In genomic region chr20:22099348-22099747, GRCh38 we compare ENCODE assay signal across 26 cellular contexts.
"Had no signal": no experiment of that assay in that cellular context is flagged by ENCODE, and none has a peak within 500 bp of the region (broad histone marks: within the 10 kb centered on the region; RNA-seq: fewer than 3 reads in every experiment).

No MANE protein-coding gene starts in this region.

- H3K27ac ChIP-seq: neural progenitor cell, ovary, parathyroid adenoma, psoas muscle, right lobe of liver, sigmoid colon, thoracic aorta, thyroid gland, tibial nerve, upper lobe of left lung, vagina had no signal

- H3K4me3 ChIP-seq: neural progenitor cell, ovary, psoas muscle, right lobe of liver, sigmoid colon, thoracic aorta, thyroid gland, tibial nerve, upper lobe of left lung, vagina had no signal

- H3K4me1 ChIP-seq: neural progenitor cell, parathyroid adenoma, psoas muscle, right lobe of liver, sigmoid colon, thyroid gland, tibial nerve, upper lobe of left lung, vagina had no signal

- H3K36me3 ChIP-seq: neural progenitor cell, ovary, right lobe of liver, sigmoid colon, thoracic aorta, thyroid gland, tibial nerve, upper lobe of left lung, vagina had no signal

- ATAC-seq: natural killer cell; psoas muscle; right cardiac atrium; right lobe of liver; stimulated activated memory B cell treated with anti-CD40 and anti-IgM and Interleukin-4, amounts not matched to agents 10 μg/mL and 1 μg/mL and 100 μg/mL, for 72 hours; stimulated activated naive CD8-positive, alpha-beta T cell treated with anti-CD3 and anti-CD28 coated beads, Interleukin-15, amount 100 ng/mL, for 72 hours; stimulated activated naive CD8-positive, alpha-beta T cell treated with anti-CD3 and anti-CD28 coated beads, Interleukin-15, Interleukin-2, amounts not matched to agents 100 U/mL and 50 U/mL, for 24 hours had no signal

- H3K9me3 ChIP-seq: ovary, psoas muscle, right lobe of liver, thoracic aorta, thyroid gland, upper lobe of left lung, vagina had no signal

- FAIRE-seq: small intestine, urothelium cell line had no signal

- H3K9ac ChIP-seq: neural progenitor cell, parathyroid adenoma had no signal

- H3K27me3 ChIP-seq: neural progenitor cell, ovary, right lobe of liver, sigmoid colon, thyroid gland, tibial nerve, upper lobe of left lung, vagina had no signal

- H2AFZ ChIP-seq: neural progenitor cell, parathyroid adenoma had no signal

- H3K4me2 ChIP-seq: neural progenitor cell had no signal

- H3K79me2 ChIP-seq: parathyroid adenoma had no signal

- DNase-seq: natural killer cell; occipital lobe; ovary; posterior cingulate gyrus; psoas muscle; right cardiac atrium; right lobe of liver; sigmoid colon; small intestine; stimulated activated CD4-positive, alpha-beta T cell treated with anti-CD3 and anti-CD28 coated beads, Interleukin-15, amount 100 ng/mL, for 24 hours; stimulated activated CD4-positive, alpha-beta T cell treated with anti-CD3 and anti-CD28 coated beads, Interleukin-4, amount 100 ng/mL, for 1 hour; stimulated activated CD4-positive, alpha-beta T cell treated with anti-CD3 and anti-CD28 coated beads, Interleukin-4, amount 100 ng/mL, for 4 hours; stimulated activated CD8-positive, alpha-beta memory T cell treated with anti-CD3 and anti-CD28 coated beads, Interleukin-4, amount 100 ng/mL, for 48 hours; stimulated activated naive CD4-positive, alpha-beta T cell; stimulated activated naive CD8-positive, alpha-beta T cell treated with anti-CD3 and anti-CD28 coated beads, Interleukin-15, amount 100 ng/mL, for 72 hours; stimulated activated naive CD8-positive, alpha-beta T cell treated with anti-CD3 and anti-CD28 coated beads, Interleukin-15, Interleukin-2, amounts not matched to agents 100 U/mL and 50 U/mL, for 24 hours; thyroid gland; trophoblast cell; upper lobe of left lung had no signal
